Comparison of ENCODE assay signal across 17 cellular contexts in genomic region chr4:169615467-169616106, GRCh38.
A peak's percentile ranks its signal among the peaks of the same experiment; 100 is the strongest.
DNase-seq lines count a peak whose midpoint lies in the region; ATAC-seq, FAIRE-seq and TF ChIP-seq lines count a peak whose summit lies in the region.
"Had no signal": no experiment of that assay in that cellular context is flagged by ENCODE, and none has a peak within 500 bp of the region (broad histone marks: within the 10 kb centered on the region; RNA-seq: fewer than 3 reads in every experiment).

No MANE protein-coding gene starts in this region.

- no peak overlapping the region for H3K4me3 Mint-ChIP-seq in T-helper 1 cell treated with Interleukin-12 subunit alpha and Interleukin-12 subunit beta and Interleukin-4 antibody, amounts not matched to agents 30 μg/mL and 1 μg/mL, for 36 hours

- H3K9me3 Mint-ChIP-seq in T-helper 1 cell treated with Interleukin-12 subunit alpha and Interleukin-12 subunit beta and Interleukin-4 antibody, amounts not matched to agents 30 μg/mL and 1 μg/mL, for 36 hours: no peaks in the 10 kb centered on the region

- H3K27ac Mint-ChIP-seq in T-helper 1 cell treated with Interleukin-12 subunit alpha and Interleukin-12 subunit beta and Interleukin-4 antibody, amounts not matched to agents 30 μg/mL and 1 μg/mL, for 36 hours: peak overlapping the region; percentile 58

- H3K4me1 ChIP-seq in ACC112 (ENCODE audit: control insufficient read depth, insufficient read depth, low read length, unreplicated experiment): peaks cover 17% of the 10 kb centered on the region

- peaks cover 16% of the 10 kb centered on the region for H3K79me2 ChIP-seq in ACC112 (ENCODE audit: control insufficient read depth, insufficient read depth, low read length, unreplicated experiment)

- FAIRE-seq in GM19239 (lab: Jason Lieb, UNC): no peak
- FAIRE-seq: GM12878, keratinocyte had no signal

- no peaks in the 10 kb centered on the region for H3K36me3 Mint-ChIP-seq in T-helper 1 cell treated with Interleukin-12 subunit alpha and Interleukin-12 subunit beta and Interleukin-4 antibody, amounts not matched to agents 30 μg/mL and 1 μg/mL, for 36 hours (ENCODE audit: low read depth)

- H3K36me3 ChIP-seq in ACC112 (ENCODE audit: insufficient read depth, low read length): no peaks in the 10 kb centered on the region
- H3K36me3 ChIP-seq: BLaER1, right atrium auricular region, stomach had no signal

- H3K4me3 ChIP-seq in ACC112 (ENCODE audit: low read depth, low read length) (no peak overlapping the region), choroid plexus epithelial cell (ENCODE audit: low read depth, low read length) (no peak overlapping the region)
- H3K4me3 ChIP-seq: BLaER1, GM12878, right atrium auricular region, stomach had no signal

- DNase-seq in EH (ENCODE audit: low read depth) (peak; percentile 24), choroid plexus epithelial cell (ENCODE audit: low read depth) (peak; percentile 33), GM19239 (ENCODE audit: insufficient read length, low spot score) (no peak), SW 1271 (lab: John Stamatoyannopoulos, UW) (no peak), superior temporal gyrus (ENCODE audit: extremely low spot score) (no peak)
- DNase-seq: cerebellar nuclear complex, head of caudate nucleus, NCI-H2171 treated with DMSO at 0.1 percent for 48 hours, SK-N-SH, stomach had no signal

- H3K27me3 Mint-ChIP-seq in T-helper 1 cell treated with Interleukin-12 subunit alpha and Interleukin-12 subunit beta and Interleukin-4 antibody, amounts not matched to agents 30 μg/mL and 1 μg/mL, for 36 hours (ENCODE audit: low read depth): no peaks in the 10 kb centered on the region

- no peak for TF ChIP-seq CTCF in choroid plexus epithelial cell (conservative IDR thresholded peaks at IDR 0.05; ENCODE audit: low read depth, low read length)

- no peaks in the 10 kb centered on the region for H3K27me3 ChIP-seq in ACC112 (ENCODE audit: insufficient read depth, low read length)
- H3K27me3 ChIP-seq: BLaER1, right atrium auricular region, stomach had no signal

- no peak for ATAC-seq in GM18867 (IDR thresholded peaks at IDR 0.05; ENCODE audit: unreplicated experiment)
- ATAC-seq: GM12878 had no signal

- H3K27ac ChIP-seq in ACC112 (ENCODE audit: low read depth, low read length): no peak overlapping the region
- H3K27ac ChIP-seq: BLaER1, right atrium auricular region, stomach had no signal

- H2AFZ ChIP-seq in ACC112 (ENCODE audit: low read length, unreplicated experiment): peak overlapping the region; percentile 28

- peaks cover 55% of the 10 kb centered on the region for H3K4me1 Mint-ChIP-seq in T-helper 1 cell treated with Interleukin-12 subunit alpha and Interleukin-12 subunit beta and Interleukin-4 antibody, amounts not matched to agents 30 μg/mL and 1 μg/mL, for 36 hours (ENCODE audit: low read depth)

Comparison
In these comparisons a context has a peak if more than half of its experiments do, and no peak if none do; other contexts are left out.
1. DNase-seq: peak in EH (single experiment) and choroid plexus epithelial cell (single experiment); none in GM19239 (single experiment), SW 1271 (0 of 2) and superior temporal gyrus (single experiment).